ENCODE assay signal across 1 cellular context in genomic region chr1:23484253-23485001, GRCh38.
TF ChIP-seq lines count a peak whose summit lies in the region.

No MANE protein-coding gene starts in this region.

TF ChIP-seq in K562, 482 proteins besides CTCF, POLR2A, EP300 and RAD21 (continued from another document):
- TF ChIP-seq RAD51 (IDR thresholded peaks at IDR 0.05; ENCODE audit: borderline replicate concordance, low read depth) (0 out of 2 replicates have a peak, but pooled peaks have one; percentile 20), MTA2 (IDR thresholded peaks at IDR 0.05; ENCODE audit: low read depth) (0 out of 2 replicates have a peak, but pooled peaks have one; percentile 6), CREM (IDR thresholded peaks at IDR 0.05; ENCODE audit: low read depth) (peak; percentile 39), ZBTB2 (IDR thresholded peaks at IDR 0.05) (no peak), ZC3H4 (CRISPR knock-in tag; IDR thresholded peaks at IDR 0.05; ENCODE audit: borderline replicate concordance) (no peak), ZFP30 (CRISPR knock-in tag; IDR thresholded peaks at IDR 0.05; ENCODE audit: borderline replicate concordance) (no peak), NCOA6 (IDR thresholded peaks at IDR 0.05) (no peak), PURB (CRISPR knock-in tag; IDR thresholded peaks at IDR 0.05; ENCODE audit: low read depth) (no peak), FOXP4 (CRISPR knock-in tag; IDR thresholded peaks at IDR 0.05; ENCODE audit: borderline replicate concordance) (no peak), BRF1 (IDR thresholded peaks at IDR 0.05; ENCODE audit: borderline replicate concordance, extremely low read depth, insufficient read length) (no peak), ZBTB8A (IDR thresholded peaks at IDR 0.05; ENCODE audit: partially characterized antibody) (no peak), YBX1 (IDR thresholded peaks at IDR 0.05) (no peak), TFE3 (CRISPR knock-in tag; IDR thresholded peaks at IDR 0.05) (no peak), NFE2 (IDR thresholded peaks at IDR 0.05; ENCODE audit: low read depth) (no peak), TAF9B (IDR thresholded peaks at IDR 0.05; ENCODE audit: partially characterized antibody) (no peak), DLX4 (CRISPR knock-in tag; IDR thresholded peaks at IDR 0.05) (no peak), ZNF584 (CRISPR knock-in tag; IDR thresholded peaks at IDR 0.05; ENCODE audit: low read depth) (no peak), MTF1 (CRISPR knock-in tag; IDR thresholded peaks at IDR 0.05; ENCODE audit: borderline replicate concordance) (no peak), GABPB1 (CRISPR knock-in tag; IDR thresholded peaks at IDR 0.05) (peak; percentile 37), PRDM10 (IDR thresholded peaks at IDR 0.05; ENCODE audit: partially characterized antibody) (peak; percentile 82), E2F1 (CRISPR knock-in tag; IDR thresholded peaks at IDR 0.05) (no peak), CREB1 (IDR thresholded peaks at IDR 0.05) (no peak; the same call in 1 of the 2 replicates), CREB1 (CRISPR knock-in tag; IDR thresholded peaks at IDR 0.05) (0 out of 2 replicates have a peak, but pooled peaks have one; percentile 39), HDAC2 (IDR thresholded peaks at IDR 0.05) (peak; percentile 99), NCOR1 (IDR thresholded peaks at IDR 0.05) (no peak), SIN3B (IDR thresholded peaks at IDR 0.05; ENCODE audit: low read depth) (no peak), ARID3B (CRISPR knock-in tag; IDR thresholded peaks at IDR 0.05; ENCODE audit: borderline replicate concordance) (no peak), ZBTB11 (CRISPR knock-in tag; IDR thresholded peaks at IDR 0.05) (peak in 1 of 3 experiments; percentile 57; a peak in 1 of 6 replicates), RFX7 (CRISPR knock-in tag; IDR thresholded peaks at IDR 0.05) (no peak), SMAD4 (CRISPR knock-in tag; conservative IDR thresholded peaks at IDR 0.05) (peak; percentile 65; the same call in 1 of the 2 replicates), MECOM (CRISPR knock-in tag; IDR thresholded peaks at IDR 0.05) (no peak), FOXJ3 (CRISPR knock-in tag; IDR thresholded peaks at IDR 0.05) (no peak), PPARD (CRISPR knock-in tag; IDR thresholded peaks at IDR 0.05) (no peak)
